Comparison of ENCODE assay signal across 16 cellular contexts in the genomic region with DNA sequence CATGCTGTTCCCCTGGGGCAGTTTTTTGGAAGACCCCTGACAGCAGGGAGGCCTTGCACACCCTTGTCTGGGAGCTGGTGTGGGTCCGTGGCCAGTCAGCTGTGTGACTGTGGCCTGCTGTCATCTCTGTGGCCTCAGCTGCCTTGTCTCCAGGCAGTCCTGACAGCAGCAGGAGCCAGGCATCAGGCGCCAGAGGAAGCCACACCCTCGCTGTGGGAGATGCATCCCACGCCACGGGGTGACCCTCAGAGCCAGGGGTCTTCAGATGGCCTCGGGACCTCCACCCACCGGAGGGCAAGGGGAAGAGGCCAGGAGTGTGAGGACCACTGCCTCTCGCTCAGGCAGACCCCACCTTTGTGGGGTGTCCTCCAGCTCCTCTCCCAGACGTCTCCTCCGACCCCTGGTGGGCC. TPM values are rescaled to one million over a fixed set of nuclear protein-coding genes. Genes with fewer than 3 reads are reported as not detected.
"Had no signal": no experiment of that assay in that cellular context is flagged by ENCODE, and none has a peak within 500 bp of the region (broad histone marks: within the 10 kb centered on the region; RNA-seq: fewer than 3 reads in every experiment).

No MANE protein-coding gene starts in this region.

- ATAC-seq: activated CD8-positive, alpha-beta memory T cell treated with anti-CD3 and anti-CD28 coated beads, Interleukin-2, amount 10 ng/mL, durations not matched to agents 7 days and 5 days; activated naive CD8-positive, alpha-beta T cell treated with anti-CD3 and anti-CD28 coated beads, Interleukin-2, amount 50 U/mL, for 24 hours; activated T-cell treated with anti-CD3 and anti-CD28 coated beads, Interleukin-2, amount 50 U/mL, for 72 hours; sciatic nerve; stimulated activated naive CD8-positive, alpha-beta T cell treated with anti-CD3 and anti-CD28 coated beads, Interleukin-15, Interleukin-2, amounts not matched to agents 100 U/mL and 50 U/mL, for 24 hours had no signal

- H3K27me3 ChIP-seq: cardiac muscle cell had no signal

- H3K4me1 ChIP-seq: parathyroid adenoma had no signal

- H3K9me3 ChIP-seq: heart right ventricle, left ventricle myocardium inferior had no signal

- H3K27ac ChIP-seq: cardiac muscle cell, heart right ventricle, neural progenitor cell, parathyroid adenoma had no signal

- DNase-seq: activated CD4-positive, alpha-beta T cell treated with anti-CD3 and anti-CD28 coated beads for 1 hour; activated CD4-positive, alpha-beta T cell treated with anti-CD3 and anti-CD28 coated beads, Interleukin-2, amount 50 U/mL, for 48 hours; activated CD8-positive, alpha-beta memory T cell treated with anti-CD3 and anti-CD28 coated beads, Interleukin-2, amount 10 ng/mL, durations not matched to agents 7 days and 5 days; activated naive CD4-positive, alpha-beta T cell treated with Interleukin-2 at 50 U/mL for 16 hours; activated naive CD8-positive, alpha-beta T cell treated with anti-CD3 and anti-CD28 coated beads, Interleukin-2, amount 50 U/mL, for 24 hours; activated T-cell treated with anti-CD3 and anti-CD28 coated beads, Interleukin-2, amount 50 U/mL, for 72 hours; heart right ventricle; left ventricle myocardium inferior; mesendoderm; stimulated activated CD4-positive, alpha-beta T cell treated with anti-CD3 and anti-CD28 coated beads, Interleukin-2, amount 100 ng/mL, for 48 hours; stimulated activated naive CD8-positive, alpha-beta T cell treated with anti-CD3 and anti-CD28 coated beads, Interleukin-15, Interleukin-2, amounts not matched to agents 100 U/mL and 50 U/mL, for 24 hours; SW 1271 had no signal

- H3K4me3 ChIP-seq: cardiac muscle cell, heart right ventricle, left ventricle myocardium inferior, neural progenitor cell had no signal

- H3K36me3 ChIP-seq: cardiac muscle cell, left ventricle myocardium inferior, neural progenitor cell had no signal

RNA-seq across cellular contexts. Expression of a gene that starts 5.0 kb away (rescaled TPM):
- total RNA-seq: activated CD8-positive, alpha-beta memory T cell treated with anti-CD3 and anti-CD28 coated beads, Interleukin-2, amount 10 ng/mL, durations not matched to agents 7 days and 5 days had no signal
